ENCODE assay signal across 12 cellular contexts in genomic region chr15:67923647-67923971, GRCh38.
DNase-seq lines count a peak whose midpoint lies in the region; ATAC-seq and TF ChIP-seq lines count a peak whose summit lies in the region.
"Had no signal": no experiment of that assay in that cellular context is flagged by ENCODE, and none has a peak within 500 bp of the region (broad histone marks: within the 10 kb centered on the region; RNA-seq: fewer than 3 reads in every experiment).

No MANE protein-coding gene starts in this region.

- H3K4me1 Mint-ChIP-seq in nephron (peaks cover 43% of the 10 kb centered on the region), type B pancreatic cell (ENCODE audit: unreplicated experiment) (peaks cover 31% of the 10 kb centered on the region)
- H3K4me1 Mint-ChIP-seq: activated naive CD4-positive, alpha-beta T cell treated with anti-CD3 and anti-CD28 coated beads, Interleukin-2, amount 10 ng/mL, durations not matched to agents 7 days and 5 days had no signal

- no peak overlapping the region for H3K4me3 ChIP-seq in adipocyte (ENCODE audit: low read length)
- H3K4me3 ChIP-seq in fibroblast of villous mesenchyme (ENCODE audit: low read depth, low read length), result no peak overlapping the region
- no peak overlapping the region for H3K4me3 ChIP-seq in dorsolateral prefrontal cortex

- peaks cover 33% of the 10 kb centered on the region for H3K4me1 ChIP-seq in adipocyte (ENCODE audit: control insufficient read depth, insufficient read depth, low read length)

- intact Hi-C loops in dorsolateral prefrontal cortex (cut with DNase I), result no loop called here

- DNase-seq in adipocyte (ENCODE audit: low read depth) (peak; percentile 59), fibroblast of villous mesenchyme (ENCODE audit: low read depth) (peak; percentile 56), type B pancreatic cell (ENCODE audit: extremely low spot score, unreplicated experiment) (no peak), dorsolateral prefrontal cortex (no peak)
- no peak for DNase-seq in activated CD4-positive, CD25-positive, alpha-beta regulatory T cell (lab: John Stamatoyannopoulos, UW)
- DNase-seq: activated naive CD4-positive, alpha-beta T cell treated with anti-CD3 and anti-CD28 coated beads, Interleukin-2, amount 10 ng/mL, durations not matched to agents 7 days and 5 days; hippocampal formation; RPMI8226; stimulated activated naive CD4-positive, alpha-beta T cell had no signal

- H3K36me3 ChIP-seq in adipocyte (ENCODE audit: control insufficient read depth, insufficient read depth, low read length, severe bottlenecking), result no peaks in the 10 kb centered on the region

- no peak for TF ChIP-seq CTCF in fibroblast of villous mesenchyme (IDR thresholded peaks at IDR 0.05; ENCODE audit: insufficient read depth, low read depth, low read length)
- TF ChIP-seq CTCF in nephron (IDR thresholded peaks at IDR 0.05; ENCODE audit: unreplicated experiment in 3 of 3), result no peak
- TF ChIP-seq CTCF in type B pancreatic cell (conservative IDR thresholded peaks at IDR 0.05), result no peak
- TF ChIP-seq CTCF in dorsolateral prefrontal cortex (IDR thresholded peaks at IDR 0.05 in 54 of 56, conservative IDR thresholded peaks at IDR 0.05 in 2 of 56; ENCODE audit: low read depth in 1 of 56, partially characterized antibody in 56 of 56), result no peak

- no peak for ATAC-seq in HG03520 (IDR thresholded peaks at IDR 0.05; ENCODE audit: unreplicated experiment)

- peak overlapping the region; percentile 65 for H3K9ac ChIP-seq in adipocyte (ENCODE audit: low read length)

- no peaks in the 10 kb centered on the region for H3K27me3 ChIP-seq in adipocyte (replicated peaks; ENCODE audit: control insufficient read depth, insufficient read depth, low read length)
- H3K27me3 ChIP-seq in dorsolateral prefrontal cortex, result no peaks in the 10 kb centered on the region

- H3K27ac ChIP-seq in dorsolateral prefrontal cortex, result peak overlapping the region in 3 of 59 donors; percentile 4 to 35 (median 34)
- H3K27ac ChIP-seq: epithelial cell of prostate had no signal

- H3K27ac Mint-ChIP-seq in nephron (peak overlapping the region in 2 of 3 experiments; percentile 4 to 52), type B pancreatic cell (peak overlapping the region; percentile 27)
- H3K27ac Mint-ChIP-seq: activated naive CD4-positive, alpha-beta T cell treated with anti-CD3 and anti-CD28 coated beads, Interleukin-2, amount 10 ng/mL, durations not matched to agents 7 days and 5 days had no signal

- H3K9me3 Mint-ChIP-seq in nephron, result no peaks in the 10 kb centered on the region
- peaks cover 14% of the 10 kb centered on the region for H3K9me3 Mint-ChIP-seq in type B pancreatic cell

- no peak overlapping the region for H3K4me3 Mint-ChIP-seq in nephron
- H3K4me3 Mint-ChIP-seq in type B pancreatic cell, result no peak overlapping the region
- H3K4me3 Mint-ChIP-seq: activated naive CD4-positive, alpha-beta T cell treated with anti-CD3 and anti-CD28 coated beads, Interleukin-2, amount 10 ng/mL, durations not matched to agents 7 days and 5 days had no signal

- H3K36me3 Mint-ChIP-seq in nephron (ENCODE audit: low read depth) (no peaks in the 10 kb centered on the region), type B pancreatic cell (peaks cover 4% of the 10 kb centered on the region)
- H3K36me3 Mint-ChIP-seq: activated naive CD4-positive, alpha-beta T cell treated with anti-CD3 and anti-CD28 coated beads, Interleukin-2, amount 10 ng/mL, durations not matched to agents 7 days and 5 days had no signal

- peaks cover under 1% of the 10 kb centered on the region for H3K9me3 ChIP-seq in adipocyte (ENCODE audit: control insufficient read depth, low read length)

- H3K27me3 Mint-ChIP-seq in nephron (ENCODE audit: low read depth) (peaks cover 4% of the 10 kb centered on the region), type B pancreatic cell (no peaks in the 10 kb centered on the region)

Comparison
In these comparisons a context has a peak if more than half of its experiments do, and no peak if none do; other contexts are left out.
1. DNase-seq: peak in adipocyte (single experiment) and fibroblast of villous mesenchyme (single experiment); none in type B pancreatic cell (single experiment), dorsolateral prefrontal cortex (0 of 10) and activated CD4-positive, CD25-positive, alpha-beta regulatory T cell (0 of 4).